Comparison of ENCODE assay signal across 19 cellular contexts in genomic region chr4:184510431-184510830, GRCh38.
"Had no signal": no experiment of that assay in that cellular context is flagged by ENCODE, and none has a peak within 500 bp of the region (broad histone marks: within the 10 kb centered on the region; RNA-seq: fewer than 3 reads in every experiment).

No MANE protein-coding gene starts in this region.

- H3K9me3 Mint-ChIP-seq: activated naive CD4-positive, alpha-beta T cell treated with anti-CD3 and anti-CD28 coated beads for 36 hours; activated T-helper 17 cell treated with anti-CD3 and anti-CD28 coated beads, Interleukin-2, amount 50 U/mL, for 72 hours; central memory CD8-positive, alpha-beta T cell had no signal

- H3K4me1 Mint-ChIP-seq: mesothelial cell of epicardium had no signal

- H3K27ac ChIP-seq: adrenal gland, body of pancreas, parathyroid adenoma, skin epidermis, vagina had no signal

- H3K36me3 Mint-ChIP-seq: mesothelial cell of epicardium had no signal

- H3K4me3 Mint-ChIP-seq: activated naive CD4-positive, alpha-beta T cell treated with anti-CD3 and anti-CD28 coated beads for 36 hours; activated T-helper 17 cell treated with anti-CD3 and anti-CD28 coated beads, Interleukin-2, amount 50 U/mL, for 72 hours; central memory CD8-positive, alpha-beta T cell; mesothelial cell of epicardium; T-helper 17 cell had no signal

- ATAC-seq: activated T-helper 17 cell treated with anti-CD3 and anti-CD28 coated beads, Interleukin-2, amount 50 U/mL, for 72 hours; body of pancreas; T-helper 17 cell had no signal

- H3K27me3 ChIP-seq: adrenal gland, body of pancreas, dorsolateral prefrontal cortex, vagina had no signal

- DNase-seq: activated CD4-positive, alpha-beta T cell treated with anti-CD3 and anti-CD28 coated beads, Interleukin-2, amount 50 U/mL, for 1 hour; activated CD4-positive, CD25-positive, alpha-beta regulatory T cell; activated naive CD4-positive, alpha-beta T cell treated with anti-CD3 and anti-CD28 coated beads for 36 hours; activated T-cell treated with anti-CD3 and anti-CD28 coated beads for 4 hours; dorsolateral prefrontal cortex; kidney; stimulated activated CD4-positive, alpha-beta T cell treated with anti-CD3 and anti-CD28 coated beads, Interleukin-4, amount 100 ng/mL, for 4 hours; T-helper 17 cell had no signal

- H3K4me1 ChIP-seq: parathyroid adenoma had no signal

- H3K36me3 ChIP-seq: adrenal gland, vagina had no signal

- H3K79me2 ChIP-seq: parathyroid adenoma had no signal

- H3K9me3 ChIP-seq: adrenal gland, body of pancreas, vagina had no signal

- FAIRE-seq: endometrium, frontal cortex, kidney, TTC549 had no signal

- H2AFZ ChIP-seq: parathyroid adenoma had no signal

- H3K9ac ChIP-seq: parathyroid adenoma had no signal

- H3K27ac Mint-ChIP-seq: activated naive CD4-positive, alpha-beta T cell treated with anti-CD3 and anti-CD28 coated beads for 36 hours; mesothelial cell of epicardium; T-helper 17 cell had no signal

- H3K4me3 ChIP-seq: adrenal gland, body of pancreas, dorsolateral prefrontal cortex, skin epidermis, vagina had no signal
